Comparison of ENCODE assay signal across 25 cellular contexts in the genomic region with DNA sequence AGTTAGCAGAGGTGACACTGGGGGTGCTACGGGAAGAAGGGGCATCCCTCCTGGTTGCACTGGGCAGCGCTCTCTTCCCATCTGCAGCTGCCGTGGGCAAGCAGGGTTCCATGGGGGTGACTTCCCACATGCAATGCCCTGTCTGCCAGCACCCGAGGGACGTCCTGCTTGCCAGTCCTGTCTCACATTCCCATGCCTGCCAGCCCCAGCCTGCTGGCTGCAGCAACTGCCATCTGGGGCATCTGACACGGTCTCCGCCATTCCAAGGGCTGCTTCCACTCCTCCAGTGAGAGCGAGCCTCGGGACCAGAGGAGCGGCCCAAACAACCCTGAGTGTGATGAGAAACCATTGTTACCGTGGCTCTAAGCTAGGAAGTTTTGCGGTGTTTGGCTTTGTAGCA. TPM values are rescaled to one million over a fixed set of nuclear protein-coding genes. Genes with fewer than 3 reads are reported as not detected.
DNase-seq lines count a peak whose midpoint lies in the region; ATAC-seq, FAIRE-seq and TF ChIP-seq lines count a peak whose summit lies in the region.
"Had no signal": no experiment of that assay in that cellular context is flagged by ENCODE, and none has a peak within 500 bp of the region (broad histone marks: within the 10 kb centered on the region; RNA-seq: fewer than 3 reads in every experiment).

No MANE protein-coding gene starts in this region.

- DNase-seq in MM.1S, result no peak
- DNase-seq in kidney, result peak; percentile 61
- DNase-seq in psoas muscle, result peak; percentile 27 to 75
- DNase-seq in vagina (ENCODE audit: extremely low spot score in 2 of 2), result no peak
- no peak for DNase-seq in CD14-positive monocyte (ENCODE audit: low spot score)
- DNase-seq: activated CD4-positive, alpha-beta T cell treated with anti-CD3 and anti-CD28 coated beads for 4 hours; activated gamma-delta T cell treated with Interleukin-2 at 50 U/mL for 16 hours; activated T-cell treated with anti-CD3 and anti-CD28 coated beads, Interleukin-2, amount 50 U/mL, for 4 hours; CD4-positive, alpha-beta T cell; GDM1; HCEC 1CT; hippocampal formation; NCI-H146; NCI-H446 treated with DMSO at 0.1 percent for 48 hours; PC-3 had no signal

- H3K79me2 ChIP-seq in MM.1S (ENCODE audit: low read length), result no peaks in the 10 kb centered on the region
- H3K79me2 ChIP-seq: parathyroid adenoma had no signal

- no peaks in the 10 kb centered on the region for H3K9me2 ChIP-seq in MM.1S (replicated peaks; ENCODE audit: insufficient read depth, low read length)

- 29 to 49% (median 32%) methylated on average over 12 of the region's 12 CpGs for WGBS in psoas muscle, 3 donors

- TF ChIP-seq CTCF in MM.1S (IDR thresholded peaks at IDR 0.05; ENCODE audit: low read length) (no peak), kidney (IDR thresholded peaks at IDR 0.05; ENCODE audit: borderline replicate concordance, extremely low read depth, insufficient read depth) (no peak), psoas muscle (IDR thresholded peaks at IDR 0.05) (no peak), vagina (IDR thresholded peaks at IDR 0.05) (no peak), CD14-positive monocyte (IDR thresholded peaks at IDR 0.05) (no peak)

- H3K4me1 Mint-ChIP-seq in CD14-positive monocyte, result peaks cover 9% of the 10 kb centered on the region

- H3K27me3 ChIP-seq in BLaER1 treated with 17β-estradiol and CSF1 and Interleukin-3, amounts not matched to agents 10 nM and 100 nM, result peaks cover 17 to 29% (median 25%) of the 10 kb centered on the region in 11 experiments; a peak in 21 of 22 replicates
- H3K27me3 ChIP-seq in MM.1S (replicated peaks; ENCODE audit: insufficient read depth, low read length), result peaks cover 97% of the 10 kb centered on the region
- no peaks in the 10 kb centered on the region for H3K27me3 ChIP-seq in psoas muscle (ENCODE audit: insufficient read depth in 3 of 3, low read length in 2 of 3)
- no peaks in the 10 kb centered on the region for H3K27me3 ChIP-seq in vagina
- H3K27me3 ChIP-seq: right atrium auricular region had no signal

- FAIRE-seq in kidney (lab: Jason Lieb, UNC), result no peak
- FAIRE-seq: endothelial cell of umbilical vein had no signal

- no peaks in the 10 kb centered on the region for H3K36me3 ChIP-seq in BLaER1 treated with 17β-estradiol and CSF1 and Interleukin-3, amounts not matched to agents 10 nM and 100 nM
- H3K36me3 ChIP-seq in MM.1S (replicated peaks; ENCODE audit: insufficient read depth, low read length), result no peaks in the 10 kb centered on the region
- no peaks in the 10 kb centered on the region for H3K36me3 ChIP-seq in kidney (ENCODE audit: control insufficient read depth in 1 of 2, insufficient read depth in 2 of 2, low read length in 2 of 2)
- no peaks in the 10 kb centered on the region for H3K36me3 ChIP-seq in psoas muscle (ENCODE audit: insufficient read depth in 1 of 2, low read depth in 1 of 2)
- no peaks in the 10 kb centered on the region for H3K36me3 ChIP-seq in vagina
- H3K36me3 ChIP-seq: right atrium auricular region, suprapubic skin had no signal

- no peak overlapping the region for H3K4me3 ChIP-seq in BLaER1 treated with 17β-estradiol and CSF1 and Interleukin-3, amounts not matched to agents 10 nM and 100 nM
- H3K4me3 ChIP-seq in MM.1S (ENCODE audit: low read length) (no peak overlapping the region), kidney (ENCODE audit: low read length in 2 of 2) (no peak overlapping the region), psoas muscle (peak overlapping the region; percentile 48), vagina (no peak overlapping the region)
- H3K4me3 ChIP-seq: right atrium auricular region, suprapubic skin had no signal

- H3K9me3 ChIP-seq in BLaER1 treated with 17β-estradiol and CSF1 and Interleukin-3, amounts not matched to agents 10 nM and 100 nM (replicated peaks in 1 of 11), result peaks cover 0 to 19% (median 11%) of the 10 kb centered on the region in 11 experiments; a peak in 14 of 22 replicates
- H3K9me3 ChIP-seq in MM.1S (replicated peaks; ENCODE audit: insufficient read depth, low read length) (no peaks in the 10 kb centered on the region), kidney (ENCODE audit: control insufficient read depth in 1 of 2, low read length in 2 of 2) (no peaks in the 10 kb centered on the region), psoas muscle (no peaks in the 10 kb centered on the region), vagina (no peaks in the 10 kb centered on the region)
- H3K9me3 ChIP-seq: right atrium auricular region, suprapubic skin had no signal

- 0 out of 22 replicates have a peak, but pooled peaks cover 0 to 3% (median 0%) of the 10 kb centered on the region in 11 experiments for H4K20me1 ChIP-seq in BLaER1 treated with 17β-estradiol and CSF1 and Interleukin-3, amounts not matched to agents 10 nM and 100 nM
- 0 out of 2 replicates have a peak, but pooled peaks cover 7% of the 10 kb centered on the region for H4K20me1 ChIP-seq in MM.1S (ENCODE audit: insufficient read depth, low read length)

- intact Hi-C loops in kidney (cut with DNase I), result no loop called here
- intact Hi-C loops in psoas muscle (cut with DNase I), result loop anchor here in 1 of 2 donors (2.0 kb wide), 1 partner anchor 14 kb away; no protein-coding TSS in a partner anchor
- intact Hi-C loops in vagina (cut with DNase I), result no loop called here
- intact Hi-C loops in CD14-positive monocyte (cut with micrococcal nuclease), result no loop called here

- no peak overlapping the region for H3K27ac Mint-ChIP-seq in CD14-positive monocyte
- H3K27ac Mint-ChIP-seq: CD4-positive, alpha-beta T cell; stimulated activated effector memory CD8-positive, alpha-beta T cell treated with anti-CD3 and anti-CD28 coated beads, Interleukin-12 subunit alpha, Interleukin-12 subunit beta, amount 100 ng/mL, for 72 hours; T-helper 2 cell treated with Interferon-gamma antibody and Interleukin-4, amounts not matched to agents 5 μg/mL and 100 μg/mL, for 36 hours had no signal

- H3F3A ChIP-seq in MM.1S (ENCODE audit: insufficient read depth, low read length), result no peaks in the 10 kb centered on the region

- H3K4me3 Mint-ChIP-seq in CD14-positive monocyte, result no peak overlapping the region
- H3K4me3 Mint-ChIP-seq: brain; stimulated activated effector memory CD8-positive, alpha-beta T cell treated with anti-CD3 and anti-CD28 coated beads, Interleukin-12 subunit alpha, Interleukin-12 subunit beta, amount 100 ng/mL, for 72 hours; T-helper 2 cell treated with Interferon-gamma antibody and Interleukin-4, amounts not matched to agents 5 μg/mL and 100 μg/mL, for 36 hours had no signal

- peaks cover 0 to 4% (median 0%) of the 10 kb centered on the region in 7 donors for H3K9me3 Mint-ChIP-seq in CD14-positive monocyte
- H3K9me3 Mint-ChIP-seq: activated T-cell treated with anti-CD3 and anti-CD28 coated beads, Interleukin-2, amount 50 U/mL, for 4 hours; brain; CD4-positive, alpha-beta T cell; stimulated activated effector memory CD8-positive, alpha-beta T cell treated with anti-CD3 and anti-CD28 coated beads, Interleukin-12 subunit alpha, Interleukin-12 subunit beta, amount 100 ng/mL, for 72 hours; T-helper 2 cell treated with Interferon-gamma antibody and Interleukin-4, amounts not matched to agents 5 μg/mL and 100 μg/mL, for 36 hours had no signal

- H2AFZ ChIP-seq in MM.1S (ENCODE audit: low read length), result no peak overlapping the region
- H2AFZ ChIP-seq: parathyroid adenoma had no signal

- ATAC-seq in psoas muscle (peak; percentile 71 to 82 (median 76)), GM19467 (IDR thresholded peaks at IDR 0.05; ENCODE audit: unreplicated experiment) (no peak)
- ATAC-seq: left lobe of liver, PC-3 had no signal

- no peak overlapping the region for H3K27ac ChIP-seq in BLaER1 treated with 17β-estradiol and CSF1 and Interleukin-3, amounts not matched to agents 10 nM and 100 nM
- H3K27ac ChIP-seq in MM.1S (ENCODE audit: low read length) (no peak overlapping the region), kidney (ENCODE audit: low read depth in 2 of 2, low read length in 2 of 2) (no peak overlapping the region), psoas muscle (peak overlapping the region; percentile 44), vagina (no peak overlapping the region)
- H3K27ac ChIP-seq: parathyroid adenoma, right atrium auricular region, suprapubic skin had no signal

- no peaks in the 10 kb centered on the region for H3K36me3 Mint-ChIP-seq in CD14-positive monocyte
- H3K36me3 Mint-ChIP-seq: brain; stimulated activated effector memory CD8-positive, alpha-beta T cell treated with anti-CD3 and anti-CD28 coated beads, Interleukin-12 subunit alpha, Interleukin-12 subunit beta, amount 100 ng/mL, for 72 hours had no signal

- peaks cover 2 to 24% (median 18%) of the 10 kb centered on the region in 10 experiments; a peak in 19 of 20 replicates for H3K4me1 ChIP-seq in BLaER1 treated with 17β-estradiol and CSF1 and Interleukin-3, amounts not matched to agents 10 nM and 100 nM
- H3K4me1 ChIP-seq in MM.1S (ENCODE audit: low read length), result peaks cover 9% of the 10 kb centered on the region; the same call in 1 of the 2 replicates
- peaks cover 2 to 4% of the 10 kb centered on the region in 2 donors for H3K4me1 ChIP-seq in kidney (ENCODE audit: control insufficient read depth in 1 of 2, insufficient read depth in 1 of 2, low read depth in 1 of 2, low read length in 2 of 2)
- H3K4me1 ChIP-seq in psoas muscle, result peaks cover 34% of the 10 kb centered on the region
- no peaks in the 10 kb centered on the region for H3K4me1 ChIP-seq in vagina

- H3K4me2 ChIP-seq in BLaER1 treated with 17β-estradiol and CSF1 and Interleukin-3, amounts not matched to agents 10 nM and 100 nM, result peak overlapping the region in 6 of 11 experiments; percentile 43 to 67 (median 60); a peak in 4 of 22 replicates
- H3K4me2 ChIP-seq in MM.1S (ENCODE audit: low read depth, low read length), result peak overlapping the region; percentile 38

- H3K27me3 Mint-ChIP-seq in CD14-positive monocyte (ENCODE audit: low read depth in 3 of 3), result peaks cover 8 to 24% (median 12%) of the 10 kb centered on the region in 3 donors

- no peak for TF ChIP-seq POLR2A in vagina (IDR thresholded peaks at IDR 0.05)

- H3K9ac ChIP-seq in BLaER1 treated with 17β-estradiol and CSF1 and Interleukin-3, amounts not matched to agents 10 nM and 100 nM, result no peak overlapping the region
- no peak overlapping the region for H3K9ac ChIP-seq in MM.1S (ENCODE audit: low read length)
- H3K9ac ChIP-seq in kidney (ENCODE audit: low read length in 2 of 2), result no peak overlapping the region
- H3K9ac ChIP-seq: parathyroid adenoma had no signal

RNA-seq across cellular contexts. Expression of a gene that starts 45.4 kb away (rescaled TPM):
- total RNA-seq in kidney, result 1,227 TPM
- polyA plus RNA-seq in kidney (ENCODE audit: insufficient read depth, low read depth, low replicate concordance), result 2,612 TPM
- total RNA-seq in psoas muscle, result 1,000 to 10,000 TPM; 1,418 to 1,919 (median 1,477) TPM
- polyA plus RNA-seq in psoas muscle, result 1,000 to 10,000 TPM; 2,325 to 2,939 (median 2,347) TPM
- total RNA-seq in vagina, result 2,085 TPM
- polyA plus RNA-seq in CD14-positive monocyte, result 1,000 to 10,000 TPM in 1 of 2 donors, 100 to 1,000 TPM in 1; 942 to 1,052 TPM

Comparison
In these comparisons a context has a peak if more than half of its experiments do, and no peak if none do; other contexts are left out.
1. DNase-seq: peak in kidney (single experiment) and psoas muscle (2 of 2); none in MM.1S (single experiment), vagina (0 of 2) and CD14-positive monocyte (single experiment).